Comparison of ENCODE assay signal across 1 cellular context in the genomic region with DNA sequence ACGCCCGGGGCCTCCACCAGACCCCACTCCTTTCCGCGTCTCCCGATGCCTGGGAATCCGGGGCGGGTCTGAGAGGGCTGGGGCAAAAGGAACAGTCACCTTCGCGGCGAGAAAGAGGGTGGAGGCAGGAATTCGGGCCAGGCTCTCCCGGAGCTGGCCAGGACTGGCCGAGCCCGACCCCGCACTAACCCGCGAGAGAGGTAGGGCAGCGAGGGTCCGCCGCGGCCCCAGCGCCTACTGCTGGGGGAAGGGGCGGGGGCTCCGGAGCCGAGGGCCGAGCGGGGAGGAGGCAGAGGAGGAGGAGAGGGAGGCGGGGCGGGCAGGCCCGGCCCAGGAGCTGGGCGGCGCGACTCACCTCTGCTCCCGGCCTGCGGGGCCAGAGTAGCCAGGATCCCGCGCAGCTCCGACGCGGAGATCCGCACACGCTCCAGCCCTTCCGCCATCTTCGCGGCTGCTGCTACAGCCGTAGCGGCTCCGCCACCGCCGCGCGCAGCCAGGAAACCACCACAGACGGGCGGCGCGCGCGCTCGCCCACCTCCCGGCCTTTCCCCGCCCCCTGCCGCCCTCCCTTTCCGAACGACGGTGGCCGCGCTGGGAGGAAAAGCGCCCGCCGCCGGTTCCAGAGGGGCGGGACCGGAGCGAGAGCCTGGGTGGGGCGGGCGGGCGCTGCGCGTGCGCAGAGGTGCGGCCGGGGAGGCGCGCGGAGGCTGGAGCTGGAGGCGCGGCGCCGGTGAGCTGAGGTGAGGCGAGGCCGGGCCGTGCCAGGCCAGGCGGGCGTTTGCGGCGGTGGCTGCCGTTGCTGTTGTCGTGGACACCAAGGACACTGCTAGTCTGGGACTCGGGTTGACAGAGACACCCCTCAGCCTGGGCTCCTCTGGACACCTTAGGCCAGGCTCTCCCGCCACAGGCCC.
TF ChIP-seq lines count a peak whose summit lies in the region.

A gene (minus strand): TSS at position 508 of the 911 bp plus-strand sequence. CDS start 65 bp downstream, at position 443.
A gene with protein sequence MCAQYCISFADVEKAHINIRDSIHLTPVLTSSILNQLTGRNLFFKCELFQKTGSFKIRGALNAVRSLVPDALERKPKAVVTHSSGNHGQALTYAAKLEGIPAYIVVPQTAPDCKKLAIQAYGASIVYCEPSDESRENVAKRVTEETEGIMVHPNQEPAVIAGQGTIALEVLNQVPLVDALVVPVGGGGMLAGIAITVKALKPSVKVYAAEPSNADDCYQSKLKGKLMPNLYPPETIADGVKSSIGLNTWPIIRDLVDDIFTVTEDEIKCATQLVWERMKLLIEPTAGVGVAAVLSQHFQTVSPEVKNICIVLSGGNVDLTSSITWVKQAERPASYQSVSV (plus strand): TSS at position 673 of the 911 bp plus-strand sequence. CDS start 11,611 bp downstream, outside the sequence.

TF ChIP-seq in K562, 482 proteins besides CTCF, POLR2A, EP300 and RAD21 (continued from another document and continues in another):
- TF ChIP-seq, protein P1, sequence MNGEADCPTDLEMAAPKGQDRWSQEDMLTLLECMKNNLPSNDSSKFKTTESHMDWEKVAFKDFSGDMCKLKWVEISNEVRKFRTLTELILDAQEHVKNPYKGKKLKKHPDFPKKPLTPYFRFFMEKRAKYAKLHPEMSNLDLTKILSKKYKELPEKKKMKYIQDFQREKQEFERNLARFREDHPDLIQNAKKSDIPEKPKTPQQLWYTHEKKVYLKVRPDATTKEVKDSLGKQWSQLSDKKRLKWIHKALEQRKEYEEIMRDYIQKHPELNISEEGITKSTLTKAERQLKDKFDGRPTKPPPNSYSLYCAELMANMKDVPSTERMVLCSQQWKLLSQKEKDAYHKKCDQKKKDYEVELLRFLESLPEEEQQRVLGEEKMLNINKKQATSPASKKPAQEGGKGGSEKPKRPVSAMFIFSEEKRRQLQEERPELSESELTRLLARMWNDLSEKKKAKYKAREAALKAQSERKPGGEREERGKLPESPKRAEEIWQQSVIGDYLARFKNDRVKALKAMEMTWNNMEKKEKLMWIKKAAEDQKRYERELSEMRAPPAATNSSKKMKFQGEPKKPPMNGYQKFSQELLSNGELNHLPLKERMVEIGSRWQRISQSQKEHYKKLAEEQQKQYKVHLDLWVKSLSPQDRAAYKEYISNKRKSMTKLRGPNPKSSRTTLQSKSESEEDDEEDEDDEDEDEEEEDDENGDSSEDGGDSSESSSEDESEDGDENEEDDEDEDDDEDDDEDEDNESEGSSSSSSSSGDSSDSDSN (IDR thresholded peaks at IDR 0.05; ENCODE audit: borderline replicate concordance in 1 of 2, low read depth in 2 of 2, low read length in 2 of 2) = 0 out of 4 replicates have a peak, but pooled peaks have one; percentile 22 to 28
- TF ChIP-seq, protein P2, sequence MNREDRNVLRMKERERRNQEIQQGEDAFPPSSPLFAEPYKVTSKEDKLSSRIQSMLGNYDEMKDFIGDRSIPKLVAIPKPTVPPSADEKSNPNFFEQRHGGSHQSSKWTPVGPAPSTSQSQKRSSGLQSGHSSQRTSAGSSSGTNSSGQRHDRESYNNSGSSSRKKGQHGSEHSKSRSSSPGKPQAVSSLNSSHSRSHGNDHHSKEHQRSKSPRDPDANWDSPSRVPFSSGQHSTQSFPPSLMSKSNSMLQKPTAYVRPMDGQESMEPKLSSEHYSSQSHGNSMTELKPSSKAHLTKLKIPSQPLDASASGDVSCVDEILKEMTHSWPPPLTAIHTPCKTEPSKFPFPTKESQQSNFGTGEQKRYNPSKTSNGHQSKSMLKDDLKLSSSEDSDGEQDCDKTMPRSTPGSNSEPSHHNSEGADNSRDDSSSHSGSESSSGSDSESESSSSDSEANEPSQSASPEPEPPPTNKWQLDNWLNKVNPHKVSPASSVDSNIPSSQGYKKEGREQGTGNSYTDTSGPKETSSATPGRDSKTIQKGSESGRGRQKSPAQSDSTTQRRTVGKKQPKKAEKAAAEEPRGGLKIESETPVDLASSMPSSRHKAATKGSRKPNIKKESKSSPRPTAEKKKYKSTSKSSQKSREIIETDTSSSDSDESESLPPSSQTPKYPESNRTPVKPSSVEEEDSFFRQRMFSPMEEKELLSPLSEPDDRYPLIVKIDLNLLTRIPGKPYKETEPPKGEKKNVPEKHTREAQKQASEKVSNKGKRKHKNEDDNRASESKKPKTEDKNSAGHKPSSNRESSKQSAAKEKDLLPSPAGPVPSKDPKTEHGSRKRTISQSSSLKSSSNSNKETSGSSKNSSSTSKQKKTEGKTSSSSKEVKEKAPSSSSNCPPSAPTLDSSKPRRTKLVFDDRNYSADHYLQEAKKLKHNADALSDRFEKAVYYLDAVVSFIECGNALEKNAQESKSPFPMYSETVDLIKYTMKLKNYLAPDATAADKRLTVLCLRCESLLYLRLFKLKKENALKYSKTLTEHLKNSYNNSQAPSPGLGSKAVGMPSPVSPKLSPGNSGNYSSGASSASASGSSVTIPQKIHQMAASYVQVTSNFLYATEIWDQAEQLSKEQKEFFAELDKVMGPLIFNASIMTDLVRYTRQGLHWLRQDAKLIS (CRISPR knock-in tag; IDR thresholded peaks at IDR 0.05) = peak; percentile 33; the same call in 1 of the 2 replicates
- TF ChIP-seq RBFOX2 (IDR thresholded peaks at IDR 0.05; ENCODE audit: low read depth, low read length) (peak; percentile 79), NFIC (IDR thresholded peaks at IDR 0.05) (0 out of 2 replicates have a peak, but pooled peaks have one; percentile 12), ZFX (CRISPR knock-in tag; IDR thresholded peaks at IDR 0.05) (peak; percentile 91), MEIS2 (IDR thresholded peaks at IDR 0.05; ENCODE audit: partially characterized antibody) (peak; percentile 44), PHF8 (IDR thresholded peaks at IDR 0.05; ENCODE audit: borderline replicate concordance, low read length) (peak; percentile 91; the same call in 1 of the 2 replicates), EGR1 (conservative IDR thresholded peaks at IDR 0.05) (peak; percentile 68), HNRNPLL (IDR thresholded peaks at IDR 0.05; ENCODE audit: low read depth, low read length, poor library complexity, severe bottlenecking) (peak; percentile 81), FOSL1 (tag; conservative IDR thresholded peaks at IDR 0.05) (no peak), CREM (IDR thresholded peaks at IDR 0.05; ENCODE audit: low read depth) (no peak), KAT7 (CRISPR knock-in tag; IDR thresholded peaks at IDR 0.05; ENCODE audit: borderline replicate concordance) (peak; percentile 78), POLR2G (IDR thresholded peaks at IDR 0.05; ENCODE audit: low read depth, low read length) (peak; percentile 89), TRIM28 (IDR thresholded peaks at IDR 0.05) (no peak), YY1 (IDR thresholded peaks at IDR 0.05; ENCODE audit: borderline replicate concordance in 1 of 3, control insufficient read depth in 1 of 3, extremely low read depth in 1 of 3, insufficient read depth in 3 of 3, insufficient read length in 1 of 3, insufficient replicate concordance in 2 of 3, low read depth in 1 of 3, low read length in 2 of 3) (peak in 2 of 3 experiments; percentile 83 to 84), RB1 (IDR thresholded peaks at IDR 0.05; ENCODE audit: low read depth) (peak; percentile 68; the same call in 1 of the 2 replicates), POLR2B (IDR thresholded peaks at IDR 0.05; ENCODE audit: low read depth, partially characterized antibody) (peak; percentile 69), NR2C2 (CRISPR knock-in tag; IDR thresholded peaks at IDR 0.05) (no peak), NR2C2 (tag; IDR thresholded peaks at IDR 0.05) (peak; percentile 41; the same call in 1 of the 2 replicates), TAF1 (IDR thresholded peaks at IDR 0.05; ENCODE audit: control insufficient read depth, extremely low read depth, insufficient read depth, low read length, severe bottlenecking) (peak; percentile 57)
- TF ChIP-seq, protein P3, sequence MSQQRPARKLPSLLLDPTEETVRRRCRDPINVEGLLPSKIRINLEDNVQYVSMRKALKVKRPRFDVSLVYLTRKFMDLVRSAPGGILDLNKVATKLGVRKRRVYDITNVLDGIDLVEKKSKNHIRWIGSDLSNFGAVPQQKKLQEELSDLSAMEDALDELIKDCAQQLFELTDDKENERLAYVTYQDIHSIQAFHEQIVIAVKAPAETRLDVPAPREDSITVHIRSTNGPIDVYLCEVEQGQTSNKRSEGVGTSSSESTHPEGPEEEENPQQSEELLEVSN (IDR thresholded peaks at IDR 0.05; ENCODE audit: borderline replicate concordance in 1 of 2, extremely low read depth in 1 of 2, insufficient read depth in 1 of 2, insufficient read length in 1 of 2, low read depth in 1 of 2, low read length in 1 of 2, poor library complexity in 1 of 2, severe bottlenecking in 1 of 2) = peak; percentile 58 to 60
- TF ChIP-seq, protein P4, sequence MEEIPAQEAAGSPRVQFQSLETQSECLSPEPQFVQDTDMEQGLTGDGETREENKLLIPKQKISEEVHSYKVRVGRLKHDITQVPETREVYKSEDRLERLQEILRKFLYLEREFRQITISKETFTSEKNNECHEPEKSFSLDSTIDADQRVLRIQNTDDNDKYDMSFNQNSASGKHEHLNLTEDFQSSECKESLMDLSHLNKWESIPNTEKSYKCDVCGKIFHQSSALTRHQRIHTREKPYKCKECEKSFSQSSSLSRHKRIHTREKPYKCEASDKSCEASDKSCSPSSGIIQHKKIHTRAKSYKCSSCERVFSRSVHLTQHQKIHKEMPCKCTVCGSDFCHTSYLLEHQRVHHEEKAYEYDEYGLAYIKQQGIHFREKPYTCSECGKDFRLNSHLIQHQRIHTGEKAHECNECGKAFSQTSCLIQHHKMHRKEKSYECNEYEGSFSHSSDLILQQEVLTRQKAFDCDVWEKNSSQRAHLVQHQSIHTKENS (CRISPR knock-in tag; IDR thresholded peaks at IDR 0.05) = no peak
- TF ChIP-seq, protein P5, sequence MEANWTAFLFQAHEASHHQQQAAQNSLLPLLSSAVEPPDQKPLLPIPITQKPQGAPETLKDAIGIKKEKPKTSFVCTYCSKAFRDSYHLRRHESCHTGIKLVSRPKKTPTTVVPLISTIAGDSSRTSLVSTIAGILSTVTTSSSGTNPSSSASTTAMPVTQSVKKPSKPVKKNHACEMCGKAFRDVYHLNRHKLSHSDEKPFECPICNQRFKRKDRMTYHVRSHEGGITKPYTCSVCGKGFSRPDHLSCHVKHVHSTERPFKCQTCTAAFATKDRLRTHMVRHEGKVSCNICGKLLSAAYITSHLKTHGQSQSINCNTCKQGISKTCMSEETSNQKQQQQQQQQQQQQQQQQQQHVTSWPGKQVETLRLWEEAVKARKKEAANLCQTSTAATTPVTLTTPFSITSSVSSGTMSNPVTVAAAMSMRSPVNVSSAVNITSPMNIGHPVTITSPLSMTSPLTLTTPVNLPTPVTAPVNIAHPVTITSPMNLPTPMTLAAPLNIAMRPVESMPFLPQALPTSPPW (CRISPR knock-in tag; IDR thresholded peaks at IDR 0.05) = peak; percentile 96
- TF ChIP-seq, protein P6, sequence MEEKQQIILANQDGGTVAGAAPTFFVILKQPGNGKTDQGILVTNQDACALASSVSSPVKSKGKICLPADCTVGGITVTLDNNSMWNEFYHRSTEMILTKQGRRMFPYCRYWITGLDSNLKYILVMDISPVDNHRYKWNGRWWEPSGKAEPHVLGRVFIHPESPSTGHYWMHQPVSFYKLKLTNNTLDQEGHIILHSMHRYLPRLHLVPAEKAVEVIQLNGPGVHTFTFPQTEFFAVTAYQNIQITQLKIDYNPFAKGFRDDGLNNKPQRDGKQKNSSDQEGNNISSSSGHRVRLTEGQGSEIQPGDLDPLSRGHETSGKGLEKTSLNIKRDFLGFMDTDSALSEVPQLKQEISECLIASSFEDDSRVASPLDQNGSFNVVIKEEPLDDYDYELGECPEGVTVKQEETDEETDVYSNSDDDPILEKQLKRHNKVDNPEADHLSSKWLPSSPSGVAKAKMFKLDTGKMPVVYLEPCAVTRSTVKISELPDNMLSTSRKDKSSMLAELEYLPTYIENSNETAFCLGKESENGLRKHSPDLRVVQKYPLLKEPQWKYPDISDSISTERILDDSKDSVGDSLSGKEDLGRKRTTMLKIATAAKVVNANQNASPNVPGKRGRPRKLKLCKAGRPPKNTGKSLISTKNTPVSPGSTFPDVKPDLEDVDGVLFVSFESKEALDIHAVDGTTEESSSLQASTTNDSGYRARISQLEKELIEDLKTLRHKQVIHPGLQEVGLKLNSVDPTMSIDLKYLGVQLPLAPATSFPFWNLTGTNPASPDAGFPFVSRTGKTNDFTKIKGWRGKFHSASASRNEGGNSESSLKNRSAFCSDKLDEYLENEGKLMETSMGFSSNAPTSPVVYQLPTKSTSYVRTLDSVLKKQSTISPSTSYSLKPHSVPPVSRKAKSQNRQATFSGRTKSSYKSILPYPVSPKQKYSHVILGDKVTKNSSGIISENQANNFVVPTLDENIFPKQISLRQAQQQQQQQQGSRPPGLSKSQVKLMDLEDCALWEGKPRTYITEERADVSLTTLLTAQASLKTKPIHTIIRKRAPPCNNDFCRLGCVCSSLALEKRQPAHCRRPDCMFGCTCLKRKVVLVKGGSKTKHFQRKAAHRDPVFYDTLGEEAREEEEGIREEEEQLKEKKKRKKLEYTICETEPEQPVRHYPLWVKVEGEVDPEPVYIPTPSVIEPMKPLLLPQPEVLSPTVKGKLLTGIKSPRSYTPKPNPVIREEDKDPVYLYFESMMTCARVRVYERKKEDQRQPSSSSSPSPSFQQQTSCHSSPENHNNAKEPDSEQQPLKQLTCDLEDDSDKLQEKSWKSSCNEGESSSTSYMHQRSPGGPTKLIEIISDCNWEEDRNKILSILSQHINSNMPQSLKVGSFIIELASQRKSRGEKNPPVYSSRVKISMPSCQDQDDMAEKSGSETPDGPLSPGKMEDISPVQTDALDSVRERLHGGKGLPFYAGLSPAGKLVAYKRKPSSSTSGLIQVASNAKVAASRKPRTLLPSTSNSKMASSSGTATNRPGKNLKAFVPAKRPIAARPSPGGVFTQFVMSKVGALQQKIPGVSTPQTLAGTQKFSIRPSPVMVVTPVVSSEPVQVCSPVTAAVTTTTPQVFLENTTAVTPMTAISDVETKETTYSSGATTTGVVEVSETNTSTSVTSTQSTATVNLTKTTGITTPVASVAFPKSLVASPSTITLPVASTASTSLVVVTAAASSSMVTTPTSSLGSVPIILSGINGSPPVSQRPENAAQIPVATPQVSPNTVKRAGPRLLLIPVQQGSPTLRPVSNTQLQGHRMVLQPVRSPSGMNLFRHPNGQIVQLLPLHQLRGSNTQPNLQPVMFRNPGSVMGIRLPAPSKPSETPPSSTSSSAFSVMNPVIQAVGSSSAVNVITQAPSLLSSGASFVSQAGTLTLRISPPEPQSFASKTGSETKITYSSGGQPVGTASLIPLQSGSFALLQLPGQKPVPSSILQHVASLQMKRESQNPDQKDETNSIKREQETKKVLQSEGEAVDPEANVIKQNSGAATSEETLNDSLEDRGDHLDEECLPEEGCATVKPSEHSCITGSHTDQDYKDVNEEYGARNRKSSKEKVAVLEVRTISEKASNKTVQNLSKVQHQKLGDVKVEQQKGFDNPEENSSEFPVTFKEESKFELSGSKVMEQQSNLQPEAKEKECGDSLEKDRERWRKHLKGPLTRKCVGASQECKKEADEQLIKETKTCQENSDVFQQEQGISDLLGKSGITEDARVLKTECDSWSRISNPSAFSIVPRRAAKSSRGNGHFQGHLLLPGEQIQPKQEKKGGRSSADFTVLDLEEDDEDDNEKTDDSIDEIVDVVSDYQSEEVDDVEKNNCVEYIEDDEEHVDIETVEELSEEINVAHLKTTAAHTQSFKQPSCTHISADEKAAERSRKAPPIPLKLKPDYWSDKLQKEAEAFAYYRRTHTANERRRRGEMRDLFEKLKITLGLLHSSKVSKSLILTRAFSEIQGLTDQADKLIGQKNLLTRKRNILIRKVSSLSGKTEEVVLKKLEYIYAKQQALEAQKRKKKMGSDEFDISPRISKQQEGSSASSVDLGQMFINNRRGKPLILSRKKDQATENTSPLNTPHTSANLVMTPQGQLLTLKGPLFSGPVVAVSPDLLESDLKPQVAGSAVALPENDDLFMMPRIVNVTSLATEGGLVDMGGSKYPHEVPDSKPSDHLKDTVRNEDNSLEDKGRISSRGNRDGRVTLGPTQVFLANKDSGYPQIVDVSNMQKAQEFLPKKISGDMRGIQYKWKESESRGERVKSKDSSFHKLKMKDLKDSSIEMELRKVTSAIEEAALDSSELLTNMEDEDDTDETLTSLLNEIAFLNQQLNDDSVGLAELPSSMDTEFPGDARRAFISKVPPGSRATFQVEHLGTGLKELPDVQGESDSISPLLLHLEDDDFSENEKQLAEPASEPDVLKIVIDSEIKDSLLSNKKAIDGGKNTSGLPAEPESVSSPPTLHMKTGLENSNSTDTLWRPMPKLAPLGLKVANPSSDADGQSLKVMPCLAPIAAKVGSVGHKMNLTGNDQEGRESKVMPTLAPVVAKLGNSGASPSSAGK (IDR thresholded peaks at IDR 0.05) = peak; percentile 46; the same call in 1 of the 2 replicates
